21 cellular contexts compared by ENCODE assay signal in genomic region chr7:938546-939185, GRCh38. TPM values are rescaled to one million over a fixed set of nuclear protein-coding genes. Genes with fewer than 3 reads are reported as not detected.
"Had no signal": no experiment of that assay in that cellular context is flagged by ENCODE, and none has a peak within 500 bp of the region (broad histone marks: within the 10 kb centered on the region; RNA-seq: fewer than 3 reads in every experiment).

No MANE protein-coding gene starts in this region.

- H3K4me3 Mint-ChIP-seq: activated CD4-positive, alpha-beta T cell treated with anti-CD3 and anti-CD28 coated beads for 36 hours; activated CD8-positive, alpha-beta T cell treated with anti-CD3 and anti-CD28 coated beads, Interleukin-2, amount 10 ng/mL, durations not matched to agents 7 days and 5 days; activated T-helper 1 cell treated with anti-CD3 and anti-CD28 coated beads, Interleukin-12 subunit alpha, Interleukin-12 subunit beta, Interleukin-2, Interleukin-4 antibody, amounts not matched to agents 30 ng/mL and 10 ng/mL and 1 ng/mL, durations not matched to agents 14 hours and 24 hours and 36 hours; brain; neural progenitor cell; stimulated activated memory B cell treated with anti-CD40 and anti-IgM and Interleukin-4, amounts not matched to agents 10 μg/mL and 1 μg/mL and 100 μg/mL, for 72 hours; T-cell had no signal

- H3K27ac ChIP-seq: neural progenitor cell, pancreas, SK-N-MC, testis, WERI-Rb-1 had no signal

- H3K4me1 Mint-ChIP-seq: brain had no signal

- H3K27me3 ChIP-seq: pancreas, testis had no signal

- H3K4me3 ChIP-seq: neural progenitor cell, pancreas, SK-N-MC, smooth muscle cell, testis had no signal

- DNase-seq: activated CD4-positive, alpha-beta T cell treated with anti-CD3 and anti-CD28 coated beads for 36 hours; activated CD8-positive, alpha-beta memory T cell treated with anti-CD3 and anti-CD28 coated beads, Interleukin-2, amount 50 U/mL, for 48 hours; activated CD8-positive, alpha-beta T cell treated with anti-CD3 and anti-CD28 coated beads, Interleukin-2, amount 10 ng/mL, durations not matched to agents 7 days and 5 days; activated naive CD4-positive, alpha-beta T cell treated with anti-CD3 and anti-CD28 coated beads, Interleukin-2, amount 50 U/mL, for 16 hours; amniotic stem cell; cerebellar nuclear complex; T-cell; testis; WERI-Rb-1 had no signal

- H3K27me3 Mint-ChIP-seq: activated CD4-positive, alpha-beta T cell treated with anti-CD3 and anti-CD28 coated beads for 36 hours; stimulated activated memory B cell treated with anti-CD40 and anti-IgM and Interleukin-4, amounts not matched to agents 10 μg/mL and 1 μg/mL and 100 μg/mL, for 72 hours; T-cell had no signal

- H3K36me3 ChIP-seq: neural progenitor cell, pancreas, WERI-Rb-1 had no signal

- H3K4me1 ChIP-seq: neural progenitor cell, pancreas, testis had no signal

- H3K36me3 Mint-ChIP-seq: neural progenitor cell, T-cell had no signal

- ATAC-seq: activated CD4-positive, alpha-beta T cell treated with anti-CD3 and anti-CD28 coated beads for 36 hours; activated CD8-positive, alpha-beta T cell treated with anti-CD3 and anti-CD28 coated beads, Interleukin-2, amount 10 ng/mL, durations not matched to agents 7 days and 5 days; left lobe of liver; pancreas; stimulated activated memory B cell treated with anti-CD40 and anti-IgM and Interleukin-4, amounts not matched to agents 10 μg/mL and 1 μg/mL and 100 μg/mL, for 72 hours; T-cell had no signal

- H3K27ac Mint-ChIP-seq: activated CD4-positive, alpha-beta T cell treated with anti-CD3 and anti-CD28 coated beads for 36 hours; activated CD8-positive, alpha-beta T cell treated with anti-CD3 and anti-CD28 coated beads, Interleukin-2, amount 10 ng/mL, durations not matched to agents 7 days and 5 days; activated T-helper 1 cell treated with anti-CD3 and anti-CD28 coated beads, Interleukin-12 subunit alpha, Interleukin-12 subunit beta, Interleukin-2, Interleukin-4 antibody, amounts not matched to agents 30 ng/mL and 10 ng/mL and 1 ng/mL, durations not matched to agents 14 hours and 24 hours and 36 hours; brain; neural progenitor cell; stimulated activated memory B cell treated with anti-CD40 and anti-IgM and Interleukin-4, amounts not matched to agents 10 μg/mL and 1 μg/mL and 100 μg/mL, for 72 hours; T-cell had no signal

- H3K9me3 ChIP-seq: pancreas, testis had no signal

RNA-seq across cellular contexts. Expression of gene CYP2W1, which starts 44.3 kb away (rescaled TPM):
- total RNA-seq: activated CD4-positive, alpha-beta T cell treated with anti-CD3 and anti-CD28 coated beads for 36 hours; activated CD8-positive, alpha-beta T cell treated with anti-CD3 and anti-CD28 coated beads, Interleukin-2, amount 10 ng/mL, durations not matched to agents 7 days and 5 days; activated T-helper 1 cell treated with anti-CD3 and anti-CD28 coated beads, Interleukin-12 subunit alpha, Interleukin-12 subunit beta, Interleukin-2, Interleukin-4 antibody, amounts not matched to agents 30 ng/mL and 10 ng/mL and 1 ng/mL, durations not matched to agents 14 hours and 24 hours and 36 hours; dermis microvascular lymphatic vessel endothelial cell; glomerular endothelial cell; mesenteric fat pad; renal cortical epithelial cell; smooth muscle cell had no signal
- polyA plus RNA-seq: smooth muscle cell had no signal
